24 cellular contexts compared by ENCODE assay signal in the genomic region with DNA sequence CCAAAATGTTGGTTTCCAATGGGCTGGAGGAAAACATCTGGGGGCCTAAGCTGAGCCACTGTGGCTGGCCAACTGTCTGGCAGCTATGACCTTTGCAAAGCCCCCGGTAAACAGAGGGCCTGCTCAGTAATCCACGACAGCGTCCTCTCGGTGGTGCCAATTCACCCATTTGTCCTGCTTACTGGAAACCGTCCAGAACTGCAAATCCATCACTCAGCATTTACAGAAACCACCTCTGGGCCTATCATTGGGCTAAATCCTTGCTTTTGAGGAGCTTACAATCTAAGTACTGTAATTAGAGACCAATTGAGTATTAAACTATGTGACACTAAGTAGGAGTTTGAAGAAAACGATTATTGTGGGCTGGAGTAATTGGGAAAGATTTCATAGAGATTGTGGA.
"Had no signal": no experiment of that assay in that cellular context is flagged by ENCODE, and none has a peak within 500 bp of the region (broad histone marks: within the 10 kb centered on the region; RNA-seq: fewer than 3 reads in every experiment).

No MANE protein-coding gene starts in this region.

- H3K4me1 ChIP-seq: foreskin keratinocyte, gastrocnemius medialis, heart left ventricle had no signal

- H3K4me3 ChIP-seq: coronary artery, dorsolateral prefrontal cortex, gastrocnemius medialis, heart left ventricle had no signal

- H3K9me3 ChIP-seq: gastrocnemius medialis, heart left ventricle had no signal

- H3K27me3 ChIP-seq: brain microvascular endothelial cell, dorsolateral prefrontal cortex, foreskin keratinocyte, gastrocnemius medialis, heart left ventricle had no signal

- DNase-seq: activated CD4-positive, alpha-beta memory T cell treated with anti-CD3 and anti-CD28 coated beads, Interleukin-2, amount 10 ng/mL, durations not matched to agents 7 days and 5 days; activated CD4-positive, alpha-beta T cell treated with anti-CD3 and anti-CD28 coated beads for 1 hour; activated CD4-positive, alpha-beta T cell treated with anti-CD3 and anti-CD28 coated beads for 4 hours; activated CD4-positive, alpha-beta T cell treated with anti-CD3 and anti-CD28 coated beads, Interleukin-2, amount 10 ng/mL, durations not matched to agents 7 days and 5 days; activated CD4-positive, alpha-beta T cell treated with anti-CD3 and anti-CD28 coated beads, Interleukin-2, amount 50 U/mL, for 4 hours; activated CD8-positive, alpha-beta memory T cell treated with anti-CD3 and anti-CD28 coated beads, Interleukin-2, amount 50 U/mL, for 48 hours; activated gamma-delta T cell treated with Interleukin-2 at 50 U/mL for 16 hours; activated naive CD4-positive, alpha-beta T cell treated with anti-CD3 and anti-CD28 coated beads, Interleukin-2, amount 50 U/mL, for 16 hours; activated naive CD4-positive, alpha-beta T cell treated with Interleukin-2 at 50 U/mL for 16 hours; activated T-cell treated with anti-CD3 and anti-CD28 coated beads for 4 hours; activated T-cell treated with anti-CD3 and anti-CD28 coated beads, Interleukin-2, amount 50 U/mL, for 24 hours; activated T-cell treated with anti-CD3 and anti-CD28 coated beads, Interleukin-2, amount 50 U/mL, for 72 hours; amniotic stem cell; anterior cingulate cortex; brain microvascular endothelial cell; dorsolateral prefrontal cortex; effector memory CD4-positive, alpha-beta T cell; endodermal cell; foreskin keratinocyte; gastrocnemius medialis; glutamatergic neuron; heart left ventricle; hypothalamus had no signal

- H3K36me3 ChIP-seq: brain microvascular endothelial cell, gastrocnemius medialis, heart left ventricle had no signal

- H3K27ac ChIP-seq: brain microvascular endothelial cell, coronary artery, dorsolateral prefrontal cortex, foreskin keratinocyte, gastrocnemius medialis, heart left ventricle had no signal
